ENCODE assay signal across 15 cellular contexts in genomic region chr2:181685150-181685688, GRCh38. TPM values are rescaled to one million over a fixed set of nuclear protein-coding genes. Genes with fewer than 3 reads are reported as not detected.
DNase-seq lines count a peak whose midpoint lies in the region; ATAC-seq and TF ChIP-seq lines count a peak whose summit lies in the region.
"Had no signal": no experiment of that assay in that cellular context is flagged by ENCODE, and none has a peak within 500 bp of the region (broad histone marks: within the 10 kb centered on the region; RNA-seq: fewer than 3 reads in every experiment).

No MANE protein-coding gene starts in this region.

- H3K9me3 ChIP-seq in right cardiac atrium (ENCODE audit: control insufficient read depth, low read length) = no peaks in the 10 kb centered on the region
- H3K9me3 ChIP-seq: right atrium auricular region, tibial nerve had no signal

- WGBS in right cardiac atrium = 6% methylated on average over 21 of the region's 21 CpGs

- no peak overlapping the region for H3K4me3 ChIP-seq in choroid plexus epithelial cell (ENCODE audit: low read depth, low read length)
- H3K4me3 ChIP-seq in right cardiac atrium (ENCODE audit: low read length) = no peak overlapping the region
- H3K4me3 ChIP-seq: right atrium auricular region, tibial nerve had no signal

- H3K27me3 ChIP-seq in right cardiac atrium (ENCODE audit: control insufficient read depth, insufficient read depth) = no peaks in the 10 kb centered on the region

- in situ Hi-C loops in KBM-7 (cut with MboI; ENCODE audit: low pct_unique_long_range_greater_than_20kb, low sequenced_read_pairs) = no loop called here

- H3K9me3 Mint-ChIP-seq in neural crest cell = no peaks in the 10 kb centered on the region

- H3K4me3 Mint-ChIP-seq in neural crest cell = peak overlapping the region; percentile 54

- DNase-seq in ELR (ENCODE audit: low read depth) (peak; percentile 47), KBM-7 (peak; percentile 7), choroid plexus epithelial cell (ENCODE audit: low read depth) (peak; percentile 24), neural crest cell (ENCODE audit: low read depth, low spot score) (no peak), right cardiac atrium (no peak)
- DNase-seq: activated CD8-positive, alpha-beta memory T cell treated with anti-CD3 and anti-CD28 coated beads, Interleukin-2, amount 50 U/mL, for 48 hours; mesenchymal stem cell; NCI-H69; T-helper 17 cell had no signal

- TF ChIP-seq CTCF in choroid plexus epithelial cell (conservative IDR thresholded peaks at IDR 0.05; ENCODE audit: low read depth, low read length) = no peak
- no peak for TF ChIP-seq CTCF in neural crest cell (conservative IDR thresholded peaks at IDR 0.05)

- H3K4me1 ChIP-seq in right cardiac atrium (ENCODE audit: control insufficient read depth, insufficient read depth, low read length) = peaks cover 3% of the 10 kb centered on the region

- peaks cover 100% of the 10 kb centered on the region for H3K27me3 Mint-ChIP-seq in neural crest cell (ENCODE audit: low read depth)

- no peak for ATAC-seq in right cardiac atrium
- ATAC-seq in GM18858 (IDR thresholded peaks at IDR 0.05; ENCODE audit: unreplicated experiment) = no peak
- ATAC-seq in HG02884 (IDR thresholded peaks at IDR 0.05; ENCODE audit: unreplicated experiment) = no peak
- ATAC-seq in HG03175 (IDR thresholded peaks at IDR 0.05; ENCODE audit: unreplicated experiment) = no peak
- ATAC-seq: T-helper 17 cell had no signal

- no peaks in the 10 kb centered on the region for H3K36me3 Mint-ChIP-seq in neural crest cell (ENCODE audit: low read depth)

- no peak overlapping the region for H3K27ac ChIP-seq in right cardiac atrium (ENCODE audit: low read length)
- H3K27ac ChIP-seq: right atrium auricular region, tibial nerve had no signal

- intact Hi-C loops in right cardiac atrium (cut with DNase I) = no loop called here

- no peak overlapping the region for H3K27ac Mint-ChIP-seq in neural crest cell (ENCODE audit: unreplicated experiment)
- H3K27ac Mint-ChIP-seq: T-helper 17 cell had no signal

- peaks cover 41% of the 10 kb centered on the region for H3K4me1 Mint-ChIP-seq in neural crest cell

RNA-seq across cellular contexts. Expression of gene NEUROD1, which starts 4.9 kb away (rescaled TPM):
- total RNA-seq in neural crest cell (2.5 and 2.7 TPM in 2 replicates), right cardiac atrium (not detected)
- polyA plus RNA-seq in right cardiac atrium = not detected
- total RNA-seq: LHCN-M2, right atrium auricular region, T-helper 17 cell, tibial nerve had no signal

RNA-seq across cellular contexts. Expression of gene CERKL, which starts 28.3 kb away (rescaled TPM):
- total RNA-seq in neural crest cell (0.23 and 0.28 TPM in 2 replicates), right cardiac atrium (not detected)
- not detected for polyA plus RNA-seq in right cardiac atrium
- total RNA-seq: right atrium auricular region, T-helper 17 cell, tibial nerve had no signal

Comparison
In these comparisons a context has a peak if more than half of its experiments do, and no peak if none do; other contexts are left out.
1. DNase-seq: peak in ELR (single experiment), KBM-7 (single experiment) and choroid plexus epithelial cell (single experiment); none in neural crest cell (single experiment) and right cardiac atrium (0 of 3).